In genomic region chr15:92914103-92914499, GRCh38 we compare ENCODE assay signal across 9 cellular contexts. TPM values are rescaled to one million over a fixed set of nuclear protein-coding genes. Genes with fewer than 3 reads are reported as not detected.
DNase-seq lines count a peak whose midpoint lies in the region; ATAC-seq and TF ChIP-seq lines count a peak whose summit lies in the region.
"Had no signal": no experiment of that assay in that cellular context is flagged by ENCODE, and none has a peak within 500 bp of the region (broad histone marks: within the 10 kb centered on the region; RNA-seq: fewer than 3 reads in every experiment).

No MANE protein-coding gene starts in this region.

- H3K36me3 Mint-ChIP-seq in CD8-positive, alpha-beta memory T cell = peaks cover 4 to 54% (median 15%) of the 10 kb centered on the region in 3 donors
- peaks cover 67% of the 10 kb centered on the region for H3K36me3 Mint-ChIP-seq in effector memory CD8-positive, alpha-beta T cell (ENCODE audit: insufficient read depth)

- peak overlapping the region; percentile 91 to 100 (median 99) for H3K27ac Mint-ChIP-seq in CD8-positive, alpha-beta memory T cell
- peak overlapping the region; percentile 99 for H3K27ac Mint-ChIP-seq in effector memory CD8-positive, alpha-beta T cell

- peak overlapping the region; percentile 63 for H3K4me3 ChIP-seq in CD8-positive, alpha-beta memory T cell (ENCODE audit: low read length)
- H3K4me3 ChIP-seq in OCI-LY7 (ENCODE audit: low read depth, low read length, poor library complexity, severe bottlenecking) (no peak overlapping the region), osteoblast (ENCODE audit: insufficient read depth, low read length) (no peak overlapping the region)

- peak overlapping the region; percentile 84 to 90 (median 87) for H3K4me3 Mint-ChIP-seq in CD8-positive, alpha-beta memory T cell
- peak overlapping the region; percentile 83 to 85 for H3K4me3 Mint-ChIP-seq in effector memory CD8-positive, alpha-beta T cell

- no peaks in the 10 kb centered on the region for H3K36me3 ChIP-seq in CD8-positive, alpha-beta memory T cell (ENCODE audit: insufficient read depth, low read length)
- H3K36me3 ChIP-seq in OCI-LY7 (ENCODE audit: insufficient read depth, low read length) (peaks cover 89% of the 10 kb centered on the region), osteoblast (ENCODE audit: insufficient read depth, low read length) (peaks cover 36% of the 10 kb centered on the region)

- H3K4me2 ChIP-seq in OCI-LY7 (ENCODE audit: low read length) = peak overlapping the region; percentile 27
- peak overlapping the region; percentile 42 for H3K4me2 ChIP-seq in osteoblast (ENCODE audit: insufficient read depth, low read length)

- intact Hi-C loops in OCI-LY7 (cut with micrococcal nuclease; ENCODE audit: unreplicated experiment) = no loop called here

- no peaks in the 10 kb centered on the region for H3K27me3 ChIP-seq in CD8-positive, alpha-beta memory T cell (ENCODE audit: insufficient read depth, low read length, poor library complexity, severe bottlenecking)
- H3K27me3 ChIP-seq in osteoblast (ENCODE audit: insufficient read depth, low read length) = no peaks in the 10 kb centered on the region

- no TSS peak for BruUV-seq in OCI-LY7 (replicated peaks; lab: Mats Ljungman, UMichigan)

- no peaks in the 10 kb centered on the region for H3K9me2 ChIP-seq in OCI-LY7 (ENCODE audit: insufficient read depth, low read length)

- ATAC-seq in effector memory CD8-positive, alpha-beta T cell (replicated peaks) = no peak
- no peak for ATAC-seq in HG03139 (IDR thresholded peaks at IDR 0.05; ENCODE audit: unreplicated experiment)
- no peak for ATAC-seq in GM19452 (IDR thresholded peaks at IDR 0.05; ENCODE audit: unreplicated experiment)

- H3K4me1 Mint-ChIP-seq in CD8-positive, alpha-beta memory T cell = peaks cover 80 to 94% (median 89%) of the 10 kb centered on the region in 3 donors
- H3K4me1 Mint-ChIP-seq in effector memory CD8-positive, alpha-beta T cell (ENCODE audit: low read depth in 2 of 2) = peaks cover 64 to 77% of the 10 kb centered on the region in 2 donors

- no peaks in the 10 kb centered on the region for H3K9me3 Mint-ChIP-seq in CD8-positive, alpha-beta memory T cell
- no peaks in the 10 kb centered on the region for H3K9me3 Mint-ChIP-seq in effector memory CD8-positive, alpha-beta T cell

- H3K27ac ChIP-seq in CD8-positive, alpha-beta memory T cell (ENCODE audit: low read depth, low read length) = peak overlapping the region; percentile 83
- H3K27ac ChIP-seq in OCI-LY7 (ENCODE audit: low read depth, low read length, poor library complexity, severe bottlenecking) (peak overlapping the region; percentile 19), osteoblast (ENCODE audit: low read depth, low read length) (peak overlapping the region; percentile 92)

- CTCF ChIA-PET in CD8-positive, alpha-beta memory T cell (lab: Charles Lee) = interaction anchor here (1.0 to 10.5 kb wide), 8 partner anchors 9 to 117 kb away, joined by 3 to 119 read pairs (median 8); partner anchors contain the start of gene CHD2
- CTCF ChIA-PET in OCI-LY7 (lab: Charles Lee; ENCODE audit: unreplicated experiment) = interaction anchor here (0.8 kb wide), 1 partner anchor 117 kb away, joined by 5 read pairs; no protein-coding TSS in a partner anchor

- no peak for TF ChIP-seq CTCF in OCI-LY7 (conservative IDR thresholded peaks at IDR 0.05; ENCODE audit: low read length)
- no peak for TF ChIP-seq CTCF in osteoblast (IDR thresholded peaks at IDR 0.05; ENCODE audit: extremely low read depth, low read depth, low read length)

- H3K27me3 Mint-ChIP-seq in CD8-positive, alpha-beta memory T cell = peaks cover 0 to 3% of the 10 kb centered on the region in 2 donors
- no peaks in the 10 kb centered on the region for H3K27me3 Mint-ChIP-seq in effector memory CD8-positive, alpha-beta T cell

- H3K4me1 ChIP-seq in CD8-positive, alpha-beta memory T cell (ENCODE audit: insufficient read depth, low read length) = peaks cover 87% of the 10 kb centered on the region
- H3K4me1 ChIP-seq in OCI-LY7 (ENCODE audit: insufficient read depth, low read length, poor library complexity, severe bottlenecking) (peaks cover 59% of the 10 kb centered on the region), osteoblast (ENCODE audit: insufficient read depth, low read length) (peaks cover 75% of the 10 kb centered on the region)

- POLR2A ChIA-PET in CD8-positive, alpha-beta memory T cell (lab: Charles Lee) = interaction anchor here (0.6 to 6.4 kb wide), 6 partner anchors 10 to 105 kb away, joined by 3 to 73 read pairs (median 10); partner anchors contain the start of gene CHD2
- POLR2A ChIA-PET in OCI-LY7 (lab: Charles Lee) = interaction anchor here (0.8 to 3.4 kb wide), 8 partner anchors 10 to 106 kb away, joined by 3 to 19 read pairs (median 4); partner anchors contain the start of gene CHD2

- peaks cover 100% of the 10 kb centered on the region for H3K79me2 ChIP-seq in OCI-LY7 (ENCODE audit: insufficient read depth, low read depth, low read length)
- H3K79me2 ChIP-seq in osteoblast (ENCODE audit: insufficient read depth, low read length) = peaks cover 94% of the 10 kb centered on the region

- H3K9me3 ChIP-seq in CD8-positive, alpha-beta memory T cell (ENCODE audit: low read length) = no peaks in the 10 kb centered on the region
- H3K9me3 ChIP-seq in OCI-LY7 (ENCODE audit: low read length) = no peaks in the 10 kb centered on the region
- no peaks in the 10 kb centered on the region for H3K9me3 ChIP-seq in osteoblast (ENCODE audit: low read depth, low read length)

- DNase-seq in CD8-positive, alpha-beta memory T cell = no peak
- DNase-seq in OCI-LY7 (ENCODE audit: low spot score) (no peak), osteoblast (ENCODE audit: insufficient read length, low spot score, missing footprints) (no peak), UCSD-AML1 (lab: John Stamatoyannopoulos, UW; ENCODE audit: unreplicated experiment) (no peak), RKO (ENCODE audit: low spot score) (no peak)
- no peak for DNase-seq in effector memory CD8-positive, alpha-beta T cell
- DNase-seq: GF-D8 had no signal

- H2AFZ ChIP-seq in OCI-LY7 (ENCODE audit: low read length) = no peak overlapping the region
- no peak overlapping the region for H2AFZ ChIP-seq in osteoblast (ENCODE audit: low read length)

- H4K20me1 ChIP-seq in OCI-LY7 (ENCODE audit: insufficient read depth, low read length) (0 out of 2 replicates have a peak, but pooled peaks cover 5% of the 10 kb centered on the region), osteoblast (ENCODE audit: insufficient read depth, low read length) (peaks cover 28% of the 10 kb centered on the region)

RNA-seq across cellular contexts. Expression of gene CHD2, which starts 14.0 kb away (rescaled TPM):
- 100 to 1,000 TPM in 1 of 2 experiments, 10 to 100 TPM in 1; 99.0 to 109 TPM for total RNA-seq in CD8-positive, alpha-beta memory T cell
- polyA plus RNA-seq in CD8-positive, alpha-beta memory T cell = 80.3 TPM
- total RNA-seq in OCI-LY7 (2014; rRNA removed; shearing (Covaris generic)) = 133 and 169 TPM in 2 replicates
- total RNA-seq in OCI-LY7 (2022) (213 and 259 TPM in 2 replicates), osteoblast (94.0 and 98.8 TPM in 2 replicates)

Comparison
In these comparisons a context has a peak if more than half of its experiments do, and no peak if none do; other contexts are left out.
1. H3K27ac ChIP-seq: peak in every context shown above with its lines; median percentile 92 in osteoblast; 83 in CD8-positive, alpha-beta memory T cell; 19 in OCI-LY7.